In genomic region chr1:167723707-167724323, GRCh38 we compare ENCODE assay signal across 1 cellular context.
TF ChIP-seq lines count a peak whose summit lies in the region.

No MANE protein-coding gene starts in this region.

TF ChIP-seq in SK-N-SH, 30 proteins besides CTCF, POLR2A, EP300 and RAD21 (continued from another document):
- TF ChIP-seq, protein P1, sequence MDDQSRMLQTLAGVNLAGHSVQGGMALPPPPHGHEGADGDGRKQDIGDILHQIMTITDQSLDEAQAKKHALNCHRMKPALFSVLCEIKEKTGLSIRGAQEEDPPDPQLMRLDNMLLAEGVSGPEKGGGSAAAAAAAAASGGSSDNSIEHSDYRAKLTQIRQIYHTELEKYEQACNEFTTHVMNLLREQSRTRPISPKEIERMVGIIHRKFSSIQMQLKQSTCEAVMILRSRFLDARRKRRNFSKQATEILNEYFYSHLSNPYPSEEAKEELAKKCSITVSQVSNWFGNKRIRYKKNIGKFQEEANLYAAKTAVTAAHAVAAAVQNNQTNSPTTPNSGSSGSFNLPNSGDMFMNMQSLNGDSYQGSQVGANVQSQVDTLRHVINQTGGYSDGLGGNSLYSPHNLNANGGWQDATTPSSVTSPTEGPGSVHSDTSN (IDR thresholded peaks at IDR 0.05): no peak
- TF ChIP-seq TAF1 (IDR thresholded peaks at IDR 0.05; ENCODE audit: borderline replicate concordance, low read depth, low read length) (no peak), USF2 (IDR thresholded peaks at IDR 0.05; ENCODE audit: borderline replicate concordance, low read depth, low read length) (no peak)
